In genomic region chr9:133737774-133738038, GRCh38 we compare ENCODE assay signal across 11 cellular contexts. TPM values are rescaled to one million over a fixed set of nuclear protein-coding genes. Genes with fewer than 3 reads are reported as not detected.
DNase-seq lines count a peak whose midpoint lies in the region; ATAC-seq and TF ChIP-seq lines count a peak whose summit lies in the region.
"Had no signal": no experiment of that assay in that cellular context is flagged by ENCODE, and none has a peak within 500 bp of the region (broad histone marks: within the 10 kb centered on the region; RNA-seq: fewer than 3 reads in every experiment).

No MANE protein-coding gene starts in this region.

- H3K4me3 ChIP-seq in ACC112 (ENCODE audit: low read depth, low read length) (peak overlapping the region; percentile 76), HUES48 (ENCODE audit: low read depth, low read length) (peak overlapping the region; percentile 13; the same call in 1 of the 2 replicates), ectodermal cell (ENCODE audit: insufficient read depth, low read depth, low read length) (peak overlapping the region; percentile 18), neural progenitor cell (peak overlapping the region; percentile 36)
- H3K4me3 ChIP-seq: thyroid gland had no signal

- peak overlapping the region; percentile 71 for H3K4me2 ChIP-seq in neural progenitor cell

- peaks cover 5% of the 10 kb centered on the region for H3K27me3 Mint-ChIP-seq in neural progenitor cell (ENCODE audit: insufficient read depth, low read depth)

- peak overlapping the region; percentile 77 for H3K4me3 Mint-ChIP-seq in neural progenitor cell

- peak overlapping the region; percentile 50 for H3K27ac Mint-ChIP-seq in neural progenitor cell

- H3K36me3 ChIP-seq in ACC112 (ENCODE audit: insufficient read depth, low read length) (no peaks in the 10 kb centered on the region), HUES48 (ENCODE audit: control insufficient read depth, insufficient read depth, low read length) (no peaks in the 10 kb centered on the region), ectodermal cell (ENCODE audit: control insufficient read depth, insufficient read depth, low read length) (no peaks in the 10 kb centered on the region), neural progenitor cell (no peaks in the 10 kb centered on the region)
- H3K36me3 ChIP-seq: thyroid gland had no signal

- H3K9ac ChIP-seq in HUES48 (ENCODE audit: low read depth, low read length) (no peak overlapping the region), neural progenitor cell (no peak overlapping the region)

- no peaks in the 10 kb centered on the region for H4K20me1 ChIP-seq in neural progenitor cell (ENCODE audit: low read depth)

- H3K9me3 Mint-ChIP-seq in neural progenitor cell = no peaks in the 10 kb centered on the region
- H3K9me3 Mint-ChIP-seq: activated naive CD4-positive, alpha-beta T cell treated with anti-CD3 and anti-CD28 coated beads, Interleukin-2, amount 50 U/mL, for 72 hours had no signal

- peaks cover 24% of the 10 kb centered on the region for H3K4me1 Mint-ChIP-seq in neural progenitor cell

- H3K4me1 ChIP-seq in ACC112 (ENCODE audit: control insufficient read depth, insufficient read depth, low read length, unreplicated experiment) (peaks cover 9% of the 10 kb centered on the region), HUES48 (ENCODE audit: control insufficient read depth, insufficient read depth, low read length) (peaks cover 17% of the 10 kb centered on the region), ectodermal cell (ENCODE audit: control insufficient read depth, insufficient read depth, low read length) (peaks cover 13% of the 10 kb centered on the region), neural progenitor cell (peaks cover 19% of the 10 kb centered on the region)

- no peak for ATAC-seq in HG02885 (IDR thresholded peaks at IDR 0.05; ENCODE audit: poor library complexity, unreplicated experiment)

- no peaks in the 10 kb centered on the region for H3K36me3 Mint-ChIP-seq in neural progenitor cell
- H3K36me3 Mint-ChIP-seq: activated naive CD4-positive, alpha-beta T cell treated with anti-CD3 and anti-CD28 coated beads, Interleukin-2, amount 50 U/mL, for 72 hours had no signal

- H2AFZ ChIP-seq in ACC112 (ENCODE audit: low read length, unreplicated experiment) = no peak overlapping the region
- peak overlapping the region; percentile 81 for H2AFZ ChIP-seq in neural progenitor cell (replicated peaks)

- 66% methylated on average over 5 of the region's 5 CpGs for WGBS in ectodermal cell, 2 experiments

- DNase-seq in neural progenitor cell (ENCODE audit: low spot score) = no peak
- no peak for DNase-seq in globus pallidus (ENCODE audit: low spot score)
- DNase-seq in T1000 (lab: John Stamatoyannopoulos, UW) = no peak
- DNase-seq in GOT3 (lab: John Stamatoyannopoulos, UW) = no peak

- H3K27me3 ChIP-seq in ACC112 (ENCODE audit: insufficient read depth, low read length) (no peaks in the 10 kb centered on the region), HUES48 (ENCODE audit: control insufficient read depth, insufficient read depth, low read length) (no peaks in the 10 kb centered on the region), ectodermal cell (ENCODE audit: control insufficient read depth, insufficient read depth, low read length, poor library complexity, severe bottlenecking) (no peaks in the 10 kb centered on the region), neural progenitor cell (no peaks in the 10 kb centered on the region)
- H3K27me3 ChIP-seq: thyroid gland had no signal

- H3K79me2 ChIP-seq in ACC112 (ENCODE audit: control insufficient read depth, insufficient read depth, low read length, unreplicated experiment) = no peaks in the 10 kb centered on the region
- no peaks in the 10 kb centered on the region for H3K79me2 ChIP-seq in neural progenitor cell (ENCODE audit: low read depth)

- no peaks in the 10 kb centered on the region for H3K9me3 ChIP-seq in HUES48 (ENCODE audit: control insufficient read depth, insufficient read depth, low read length)
- H3K9me3 ChIP-seq in ectodermal cell (ENCODE audit: control insufficient read depth, low read length) = no peaks in the 10 kb centered on the region
- no peaks in the 10 kb centered on the region for H3K9me3 ChIP-seq in neural progenitor cell (ENCODE audit: low read depth)
- H3K9me3 ChIP-seq: thyroid gland had no signal

- H3F3A ChIP-seq in neural progenitor cell (ENCODE audit: low read depth) = no peaks in the 10 kb centered on the region

- TF ChIP-seq CTCF in neural progenitor cell (IDR thresholded peaks at IDR 0.05) = no peak

- no peak overlapping the region for H3K27ac ChIP-seq in ACC112 (ENCODE audit: low read depth, low read length)
- H3K27ac ChIP-seq in HUES48 (ENCODE audit: low read depth, low read length) = no peak overlapping the region
- H3K27ac ChIP-seq in ectodermal cell (ENCODE audit: insufficient read depth, low read depth, low read length, poor library complexity, severe bottlenecking) = no peak overlapping the region
- no peak overlapping the region for H3K27ac ChIP-seq in neural progenitor cell
- H3K27ac ChIP-seq: skin epidermis had no signal

RNA-seq across cellular contexts. Expression of gene SARDH, which starts 0.4 kb away (rescaled TPM):
- polyA plus RNA-seq in ectodermal cell (2013, experiment 1 of 4) = 6.9 TPM
- 8.8 TPM for polyA plus RNA-seq in ectodermal cell (2013, experiment 2 of 4)
- polyA plus RNA-seq in ectodermal cell (2013, experiment 3 of 4) = 7.4 TPM
- 6.9 TPM for polyA plus RNA-seq in ectodermal cell (2013, experiment 4 of 4)
- 3.9 and 9.2 TPM in 2 replicates for total RNA-seq in neural progenitor cell (ENCODE audit: low replicate concordance)

Comparison
In these comparisons a context has a peak if more than half of its experiments do, and no peak if none do; other contexts are left out.
1. H3K4me3 ChIP-seq: peak in every context shown above with its lines; median percentile 76 in ACC112; 36 in neural progenitor cell; 18 in ectodermal cell; 13 in HUES48.